In the genomic region with DNA sequence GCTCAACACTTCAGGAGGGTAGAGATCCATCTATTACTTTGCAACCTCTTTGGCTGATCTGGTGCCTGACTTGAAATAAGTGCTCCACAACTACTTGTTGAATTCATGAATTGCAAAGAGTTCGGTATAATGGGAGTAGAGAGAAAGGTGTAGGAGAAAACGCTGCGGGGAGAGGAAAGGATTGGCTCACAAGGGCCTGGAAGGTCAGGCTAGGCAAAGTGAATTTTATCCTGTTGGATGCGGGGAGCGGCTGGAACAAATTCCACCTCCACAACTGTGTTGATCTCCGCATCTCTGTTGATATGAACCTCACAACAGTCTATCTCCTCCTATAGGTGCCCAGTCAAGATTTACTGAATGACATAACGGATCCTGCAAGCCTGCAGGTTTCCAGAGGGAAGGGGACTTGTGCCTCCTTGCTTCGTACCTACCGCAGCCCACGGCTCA, we compare ENCODE assay signal across 8 cellular contexts. TPM values are rescaled to one million over a fixed set of nuclear protein-coding genes. Genes with fewer than 3 reads are reported as not detected.
A peak's percentile ranks its signal among the peaks of the same experiment; 100 is the strongest.
DNase-seq lines count a peak whose midpoint lies in the region; ATAC-seq and TF ChIP-seq lines count a peak whose summit lies in the region.

No MANE protein-coding gene starts in this region.

- H3K4me1 ChIP-seq in Peyer's patch (peaks cover 0 to 29% (median 7%) of the 10 kb centered on the region in 4 donors), esophagus (ENCODE audit: control insufficient read depth in 2 of 2, insufficient read depth in 2 of 2, low read length in 1 of 2) (no peaks in the 10 kb centered on the region)

- H3K27me3 ChIP-seq in Peyer's patch (no peaks in the 10 kb centered on the region), esophagus (ENCODE audit: control insufficient read depth in 1 of 2, insufficient read depth in 2 of 2, low read length in 2 of 2) (no peaks in the 10 kb centered on the region)

- peak; percentile 22 for ATAC-seq in omental fat pad (ENCODE audit: low FRiP score)
- ATAC-seq in HG03139 (IDR thresholded peaks at IDR 0.05; ENCODE audit: unreplicated experiment): no peak

- peak overlapping the region; percentile 78 to 93 (median 82) for H3K27ac ChIP-seq in Peyer's patch
- peak overlapping the region in 1 of 2 donors; percentile 71 for H3K27ac ChIP-seq in esophagus (ENCODE audit: low read depth in 2 of 2, low read length in 1 of 2)

- H3K4me3 ChIP-seq in Peyer's patch (peak overlapping the region; percentile 65 to 99 (median 75)), esophagus (ENCODE audit: low read depth in 1 of 2, low read length in 2 of 2) (peak overlapping the region; percentile 81 to 92)

- peak; percentile 16 for DNase-seq in NCI-H146 treated with DMSO at 0.1 percent for 48 hours (lab: John Stamatoyannopoulos, UW; ENCODE audit: unreplicated experiment)
- DNase-seq in NCI-H146 (lab: John Stamatoyannopoulos, UW): no peak
- DNase-seq in Peyer's patch: no peak
- no peak for DNase-seq in omental fat pad (ENCODE audit: low spot score)
- DNase-seq in posterior vena cava (ENCODE audit: low spot score): no peak
- no peak for DNase-seq in stimulated activated CD4-positive, alpha-beta T cell treated with anti-CD3 and anti-CD28 coated beads, Interleukin-1b, Interleukin-23, amount 100 ng/mL, for 48 hours

- TF ChIP-seq POLR2A in Peyer's patch (IDR thresholded peaks at IDR 0.05): no peak

- TF ChIP-seq CTCF in Peyer's patch (IDR thresholded peaks at IDR 0.05) (no peak), omental fat pad (IDR thresholded peaks at IDR 0.05) (no peak)

- intact Hi-C loops in posterior vena cava (cut with DNase I): no loop called here

- H3K36me3 ChIP-seq in Peyer's patch: peaks cover 0 to 7% (median 0%) of the 10 kb centered on the region in 3 donors
- peaks cover 0 to 2% of the 10 kb centered on the region in 2 donors for H3K36me3 ChIP-seq in esophagus (ENCODE audit: control insufficient read depth in 2 of 2, insufficient read depth in 2 of 2, low read length in 1 of 2)

- H3K9me3 ChIP-seq in Peyer's patch (no peaks in the 10 kb centered on the region), esophagus (ENCODE audit: control insufficient read depth in 2 of 2, insufficient read depth in 1 of 2, low read depth in 1 of 2, low read length in 1 of 2) (no peaks in the 10 kb centered on the region)

- WGBS in esophagus, 2 donors: 3 to 4% methylated on average over 10 of the region's 10 CpGs

RNA-seq across cellular contexts. Expression of gene SLX4, which starts 0.7 kb away (rescaled TPM):
- 10 to 100 TPM in 3 of 4 donors, 1 to 10 TPM in 1; 6.5 to 13.4 (median 12.8) TPM for total RNA-seq in Peyer's patch
- 1 to 10 TPM; 1.6 to 3.5 TPM for polyA plus RNA-seq in esophagus
- total RNA-seq in omental fat pad: 1 to 10 TPM; 2.9 to 4.4 (median 3.3) TPM
- 1 to 10 TPM; 4.5 to 4.9 TPM for total RNA-seq in posterior vena cava

RNA-seq across cellular contexts. Expression of gene NLRC3, which starts 33.5 kb away (rescaled TPM):
- total RNA-seq in Peyer's patch: 10 to 100 TPM in 1 of 4 donors, 1 to 10 TPM in 3; 4.4 to 32.2 (median 7.3) TPM
- polyA plus RNA-seq in esophagus: under 1 TPM; 0.41 to 0.81 TPM
- total RNA-seq in omental fat pad: 1 to 10 TPM in 3 of 4 donors, under 1 TPM in 1; 0.65 to 4.1 (median 1.1) TPM
- total RNA-seq in posterior vena cava: 1 to 10 TPM in 1 of 2 donors, under 1 TPM in 1; 0.81 to 1.0 TPM

RNA-seq across cellular contexts. Expression of gene DNASE1, which starts 43.8 kb away (rescaled TPM):
- total RNA-seq in Peyer's patch (100 to 1,000 TPM in 3 of 4 donors, 10 to 100 TPM in 1; 80.9 to 773 (median 653) TPM), omental fat pad (10 to 100 TPM in 3 of 4 donors, 1 to 10 TPM in 1; 4.6 to 14.8 (median 12.3) TPM), posterior vena cava (1 to 10 TPM; 4.0 to 6.2 TPM)
- polyA plus RNA-seq in esophagus: 10 to 100 TPM in 1 of 2 donors, 1 to 10 TPM in 1; 3.5 to 23.8 TPM

Comparison
In these comparisons a context has a peak if more than half of its experiments do, and no peak if none do; other contexts are left out.
1. RNA of gene DNASE1, which starts 43.8 kb away (total RNA-seq): 80.9 to 773 TPM in Peyer's patch; 4.6 to 14.8 TPM in omental fat pad and 4.0 to 6.2 TPM in posterior vena cava; every median in the first group is over 4 times any median in the second.